ENCODE assay signal across 1 cellular context in the genomic region with DNA sequence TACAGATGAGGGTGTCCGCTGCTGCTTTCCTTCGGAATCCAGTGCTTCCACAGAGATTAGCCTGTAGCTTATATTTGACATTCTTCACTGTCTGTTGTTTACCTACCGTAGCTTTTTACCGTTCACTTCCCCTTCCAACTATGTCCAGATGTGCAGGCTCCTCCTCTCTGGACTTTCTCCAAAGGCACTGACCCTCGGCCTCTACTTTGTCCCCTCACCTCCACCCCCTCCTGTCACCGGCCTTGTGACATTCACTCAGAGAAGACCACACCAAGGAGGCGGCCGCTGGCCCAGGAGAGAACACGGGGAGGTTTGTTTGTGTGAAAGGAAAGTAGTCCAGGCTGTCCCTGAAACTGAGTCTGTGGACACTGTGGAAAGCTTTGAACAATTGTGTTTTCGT.
TF ChIP-seq lines count a peak whose summit lies in the region.

No MANE protein-coding gene starts in this region.

TF ChIP-seq in HepG2, 621 proteins besides CTCF, POLR2A, EP300 and RAD21 (continued from another document and continues in another):
- TF ChIP-seq, protein P1, sequence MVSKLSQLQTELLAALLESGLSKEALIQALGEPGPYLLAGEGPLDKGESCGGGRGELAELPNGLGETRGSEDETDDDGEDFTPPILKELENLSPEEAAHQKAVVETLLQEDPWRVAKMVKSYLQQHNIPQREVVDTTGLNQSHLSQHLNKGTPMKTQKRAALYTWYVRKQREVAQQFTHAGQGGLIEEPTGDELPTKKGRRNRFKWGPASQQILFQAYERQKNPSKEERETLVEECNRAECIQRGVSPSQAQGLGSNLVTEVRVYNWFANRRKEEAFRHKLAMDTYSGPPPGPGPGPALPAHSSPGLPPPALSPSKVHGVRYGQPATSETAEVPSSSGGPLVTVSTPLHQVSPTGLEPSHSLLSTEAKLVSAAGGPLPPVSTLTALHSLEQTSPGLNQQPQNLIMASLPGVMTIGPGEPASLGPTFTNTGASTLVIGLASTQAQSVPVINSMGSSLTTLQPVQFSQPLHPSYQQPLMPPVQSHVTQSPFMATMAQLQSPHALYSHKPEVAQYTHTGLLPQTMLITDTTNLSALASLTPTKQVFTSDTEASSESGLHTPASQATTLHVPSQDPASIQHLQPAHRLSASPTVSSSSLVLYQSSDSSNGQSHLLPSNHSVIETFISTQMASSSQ (IDR thresholded peaks at IDR 0.05; ENCODE audit: low read depth) = 0 out of 2 replicates have a peak, but pooled peaks have one; percentile 37
- TF ChIP-seq, protein P1 (CRISPR knock-in tag; IDR thresholded peaks at IDR 0.05; ENCODE audit: borderline replicate concordance) = peak; percentile 59; the same call in 1 of the 2 replicates
- TF ChIP-seq ZNF781 (CRISPR knock-in tag; IDR thresholded peaks at IDR 0.05; ENCODE audit: borderline replicate concordance, not compliant biosample characterization) (no peak), GABPA (IDR thresholded peaks at IDR 0.05; ENCODE audit: low read depth, low read length) (no peak), GABPA (CRISPR knock-in tag; IDR thresholded peaks at IDR 0.05; ENCODE audit: low read depth) (peak; percentile 27; the same call in 1 of the 2 replicates), ZEB1 (IDR thresholded peaks at IDR 0.05; ENCODE audit: insufficient replicate concordance, low read depth) (peak; percentile 84), CREM (IDR thresholded peaks at IDR 0.05) (peak; percentile 69; the same call in 1 of the 2 replicates), CREM (CRISPR knock-in tag; IDR thresholded peaks at IDR 0.05) (no peak), KDM1A (CRISPR knock-in tag; IDR thresholded peaks at IDR 0.05) (peak; percentile 60; the same call in 1 of the 2 replicates), ZFX (CRISPR knock-in tag; IDR thresholded peaks at IDR 0.05; ENCODE audit: low read depth) (peak; percentile 48), SKI (IDR thresholded peaks at IDR 0.05; ENCODE audit: partially characterized antibody) (peak; percentile 52), ERF (CRISPR knock-in tag; IDR thresholded peaks at IDR 0.05) (peak; percentile 59; the same call in 1 of the 2 replicates), ETV6 (CRISPR knock-in tag; conservative IDR thresholded peaks at IDR 0.05) (peak; percentile 86), ZNF788 (CRISPR knock-in tag; IDR thresholded peaks at IDR 0.05; ENCODE audit: borderline replicate concordance) (peak; percentile 46; the same call in 1 of the 2 replicates), RARA (CRISPR knock-in tag; IDR thresholded peaks at IDR 0.05) (peak; percentile 82), RXRB (CRISPR knock-in tag; IDR thresholded peaks at IDR 0.05; ENCODE audit: borderline replicate concordance) (peak; percentile 84), ZNF784 (CRISPR knock-in tag; IDR thresholded peaks at IDR 0.05; ENCODE audit: borderline replicate concordance) (no peak), UBTF (CRISPR knock-in tag; IDR thresholded peaks at IDR 0.05) (peak; percentile 31; the same call in 1 of the 2 replicates), PHF5A (CRISPR knock-in tag; IDR thresholded peaks at IDR 0.05; ENCODE audit: low read depth, unreplicated experiment) (no peak), IRF1 (CRISPR knock-in tag; IDR thresholded peaks at IDR 0.05; ENCODE audit: low read depth) (no peak), ZNF460 (CRISPR knock-in tag; IDR thresholded peaks at IDR 0.05; ENCODE audit: borderline replicate concordance) (peak; percentile 31; the same call in 1 of the 2 replicates), TGIF2 (CRISPR knock-in tag; IDR thresholded peaks at IDR 0.05) (peak; percentile 66; the same call in 1 of the 2 replicates)
- TF ChIP-seq, protein P2, sequence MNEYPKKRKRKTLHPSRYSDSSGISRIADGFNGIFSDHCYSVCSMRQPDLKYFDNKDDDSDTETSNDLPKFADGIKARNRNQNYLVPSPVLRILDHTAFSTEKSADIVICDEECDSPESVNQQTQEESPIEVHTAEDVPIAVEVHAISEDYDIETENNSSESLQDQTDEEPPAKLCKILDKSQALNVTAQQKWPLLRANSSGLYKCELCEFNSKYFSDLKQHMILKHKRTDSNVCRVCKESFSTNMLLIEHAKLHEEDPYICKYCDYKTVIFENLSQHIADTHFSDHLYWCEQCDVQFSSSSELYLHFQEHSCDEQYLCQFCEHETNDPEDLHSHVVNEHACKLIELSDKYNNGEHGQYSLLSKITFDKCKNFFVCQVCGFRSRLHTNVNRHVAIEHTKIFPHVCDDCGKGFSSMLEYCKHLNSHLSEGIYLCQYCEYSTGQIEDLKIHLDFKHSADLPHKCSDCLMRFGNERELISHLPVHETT (CRISPR knock-in tag; conservative IDR thresholded peaks at IDR 0.05) = peak; percentile 57; the same call in 1 of the 2 replicates
- TF ChIP-seq, protein P3, sequence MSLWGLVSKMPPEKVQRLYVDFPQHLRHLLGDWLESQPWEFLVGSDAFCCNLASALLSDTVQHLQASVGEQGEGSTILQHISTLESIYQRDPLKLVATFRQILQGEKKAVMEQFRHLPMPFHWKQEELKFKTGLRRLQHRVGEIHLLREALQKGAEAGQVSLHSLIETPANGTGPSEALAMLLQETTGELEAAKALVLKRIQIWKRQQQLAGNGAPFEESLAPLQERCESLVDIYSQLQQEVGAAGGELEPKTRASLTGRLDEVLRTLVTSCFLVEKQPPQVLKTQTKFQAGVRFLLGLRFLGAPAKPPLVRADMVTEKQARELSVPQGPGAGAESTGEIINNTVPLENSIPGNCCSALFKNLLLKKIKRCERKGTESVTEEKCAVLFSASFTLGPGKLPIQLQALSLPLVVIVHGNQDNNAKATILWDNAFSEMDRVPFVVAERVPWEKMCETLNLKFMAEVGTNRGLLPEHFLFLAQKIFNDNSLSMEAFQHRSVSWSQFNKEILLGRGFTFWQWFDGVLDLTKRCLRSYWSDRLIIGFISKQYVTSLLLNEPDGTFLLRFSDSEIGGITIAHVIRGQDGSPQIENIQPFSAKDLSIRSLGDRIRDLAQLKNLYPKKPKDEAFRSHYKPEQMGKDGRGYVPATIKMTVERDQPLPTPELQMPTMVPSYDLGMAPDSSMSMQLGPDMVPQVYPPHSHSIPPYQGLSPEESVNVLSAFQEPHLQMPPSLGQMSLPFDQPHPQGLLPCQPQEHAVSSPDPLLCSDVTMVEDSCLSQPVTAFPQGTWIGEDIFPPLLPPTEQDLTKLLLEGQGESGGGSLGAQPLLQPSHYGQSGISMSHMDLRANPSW (CRISPR knock-in tag; IDR thresholded peaks at IDR 0.05; ENCODE audit: borderline replicate concordance) = peak; percentile 68; the same call in 1 of the 2 replicates
- TF ChIP-seq, protein P4, sequence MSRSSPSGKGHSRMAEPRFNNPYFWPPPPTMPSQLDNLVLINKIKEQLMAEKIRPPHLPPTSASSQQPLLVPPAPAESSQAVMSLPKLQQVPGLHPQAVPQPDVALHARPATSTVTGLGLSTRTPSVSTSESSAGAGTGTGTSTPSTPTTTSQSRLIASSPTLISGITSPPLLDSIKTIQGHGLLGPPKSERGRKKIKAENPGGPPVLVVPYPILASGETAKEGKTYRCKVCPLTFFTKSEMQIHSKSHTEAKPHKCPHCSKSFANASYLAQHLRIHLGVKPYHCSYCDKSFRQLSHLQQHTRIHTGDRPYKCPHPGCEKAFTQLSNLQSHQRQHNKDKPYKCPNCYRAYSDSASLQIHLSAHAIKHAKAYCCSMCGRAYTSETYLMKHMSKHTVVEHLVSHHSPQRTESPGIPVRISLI (CRISPR knock-in tag; IDR thresholded peaks at IDR 0.05; ENCODE audit: borderline replicate concordance) = no peak
- TF ChIP-seq, protein P5, sequence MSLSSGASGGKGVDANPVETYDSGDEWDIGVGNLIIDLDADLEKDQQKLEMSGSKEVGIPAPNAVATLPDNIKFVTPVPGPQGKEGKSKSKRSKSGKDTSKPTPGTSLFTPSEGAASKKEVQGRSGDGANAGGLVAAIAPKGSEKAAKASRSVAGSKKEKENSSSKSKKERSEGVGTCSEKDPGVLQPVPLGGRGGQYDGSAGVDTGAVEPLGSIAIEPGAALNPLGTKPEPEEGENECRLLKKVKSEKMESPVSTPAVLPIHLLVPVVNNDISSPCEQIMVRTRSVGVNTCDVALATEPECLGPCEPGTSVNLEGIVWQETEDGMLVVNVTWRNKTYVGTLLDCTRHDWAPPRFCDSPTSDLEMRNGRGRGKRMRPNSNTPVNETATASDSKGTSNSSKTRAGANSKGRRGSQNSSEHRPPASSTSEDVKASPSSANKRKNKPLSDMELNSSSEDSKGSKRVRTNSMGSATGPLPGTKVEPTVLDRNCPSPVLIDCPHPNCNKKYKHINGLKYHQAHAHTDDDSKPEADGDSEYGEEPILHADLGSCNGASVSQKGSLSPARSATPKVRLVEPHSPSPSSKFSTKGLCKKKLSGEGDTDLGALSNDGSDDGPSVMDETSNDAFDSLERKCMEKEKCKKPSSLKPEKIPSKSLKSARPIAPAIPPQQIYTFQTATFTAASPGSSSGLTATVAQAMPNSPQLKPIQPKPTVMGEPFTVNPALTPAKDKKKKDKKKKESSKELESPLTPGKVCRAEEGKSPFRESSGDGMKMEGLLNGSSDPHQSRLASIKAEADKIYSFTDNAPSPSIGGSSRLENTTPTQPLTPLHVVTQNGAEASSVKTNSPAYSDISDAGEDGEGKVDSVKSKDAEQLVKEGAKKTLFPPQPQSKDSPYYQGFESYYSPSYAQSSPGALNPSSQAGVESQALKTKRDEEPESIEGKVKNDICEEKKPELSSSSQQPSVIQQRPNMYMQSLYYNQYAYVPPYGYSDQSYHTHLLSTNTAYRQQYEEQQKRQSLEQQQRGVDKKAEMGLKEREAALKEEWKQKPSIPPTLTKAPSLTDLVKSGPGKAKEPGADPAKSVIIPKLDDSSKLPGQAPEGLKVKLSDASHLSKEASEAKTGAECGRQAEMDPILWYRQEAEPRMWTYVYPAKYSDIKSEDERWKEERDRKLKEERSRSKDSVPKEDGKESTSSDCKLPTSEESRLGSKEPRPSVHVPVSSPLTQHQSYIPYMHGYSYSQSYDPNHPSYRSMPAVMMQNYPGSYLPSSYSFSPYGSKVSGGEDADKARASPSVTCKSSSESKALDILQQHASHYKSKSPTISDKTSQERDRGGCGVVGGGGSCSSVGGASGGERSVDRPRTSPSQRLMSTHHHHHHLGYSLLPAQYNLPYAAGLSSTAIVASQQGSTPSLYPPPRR (CRISPR knock-in tag; IDR thresholded peaks at IDR 0.05; ENCODE audit: borderline replicate concordance) = peak; percentile 82; the same call in 1 of the 2 replicates
